In the genomic region with DNA sequence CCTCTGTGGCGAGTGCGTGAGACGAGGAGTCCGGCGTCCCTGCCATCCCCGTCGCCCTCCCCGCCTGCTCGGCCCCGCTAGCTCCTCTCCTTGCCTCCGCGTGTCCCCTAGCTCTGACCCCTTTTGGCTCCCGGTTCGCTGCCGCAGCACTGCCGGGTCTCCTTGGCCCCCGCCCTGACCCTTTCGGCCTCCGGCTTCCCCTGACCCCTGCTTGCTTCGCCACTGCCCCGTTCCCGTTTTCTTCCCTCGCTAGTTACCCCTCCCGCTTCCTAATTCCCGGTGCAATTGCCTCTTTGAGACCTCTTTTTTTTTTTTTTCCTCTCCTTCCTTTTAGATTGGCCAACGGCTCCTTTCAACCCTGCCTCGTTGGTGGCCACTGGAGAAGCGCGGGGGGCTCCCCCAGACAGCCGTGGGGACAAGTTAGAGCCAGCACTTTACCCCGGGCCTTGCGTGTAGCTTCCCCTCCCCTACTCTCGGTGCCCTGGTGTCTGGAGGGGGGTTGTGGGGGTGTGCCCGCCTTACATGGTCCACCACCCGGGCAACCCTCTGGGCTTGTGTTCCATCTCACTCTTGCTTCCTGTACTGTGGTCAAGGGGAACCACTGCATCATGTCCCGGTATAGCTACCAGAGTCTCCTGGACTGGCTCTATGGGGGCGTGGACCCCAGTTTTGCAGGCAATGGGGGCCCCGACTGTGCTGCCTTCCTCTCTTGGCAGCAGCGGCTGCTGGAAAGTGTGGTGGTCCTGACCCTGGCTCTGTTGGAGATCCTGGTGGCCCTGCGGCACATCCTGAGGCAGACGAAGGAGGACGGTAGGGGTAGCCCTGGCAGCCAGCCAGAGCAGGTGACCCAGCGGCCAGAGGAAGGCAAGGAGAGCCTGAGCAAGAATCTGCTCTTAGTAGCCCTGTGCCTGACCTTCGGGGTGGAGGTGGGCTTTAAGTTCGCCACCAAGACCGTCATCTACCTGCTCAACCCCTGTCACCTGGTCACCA, we compare ENCODE assay signal across 8 cellular contexts. TPM values are rescaled to one million over a fixed set of nuclear protein-coding genes. Genes with fewer than 3 reads are reported as not detected.
DNase-seq lines count a peak whose midpoint lies in the region; ATAC-seq and TF ChIP-seq lines count a peak whose summit lies in the region.

No MANE protein-coding gene starts in this region.

- H3K4me3 ChIP-seq in lung = peak overlapping the region; percentile 54
- H3K4me3 ChIP-seq in upper lobe of left lung = peak overlapping the region; percentile 36 to 76 (median 63)

- TF ChIP-seq CTCF in lung (IDR thresholded peaks at IDR 0.05; ENCODE audit: control extremely low read depth, extremely low read depth) (no peak), upper lobe of left lung (IDR thresholded peaks at IDR 0.05) (no peak), GM20000 (IDR thresholded peaks at IDR 0.05; ENCODE audit: extremely low read depth, missing control alignments) (no peak)

- DNase-seq in CD1c-positive myeloid dendritic cell (ENCODE audit: extremely low spot score) (peak; percentile 43), RKO (ENCODE audit: low spot score) (peak; percentile 17), lung (ENCODE audit: low spot score) (no peak), upper lobe of left lung (peak; percentile 28 to 40), NCI-H2196 treated with DMSO at 0.1 percent for 48 hours (lab: John Stamatoyannopoulos, UW; ENCODE audit: unreplicated experiment) (no peak), GM20000 (ENCODE audit: low spot score) (no peak)

- H3K4me1 ChIP-seq in lung (ENCODE audit: control insufficient read depth in 2 of 2, insufficient read depth in 2 of 2, low read length in 2 of 2) = peaks cover 2 to 6% of the 10 kb centered on the region in 2 donors
- H3K4me1 ChIP-seq in upper lobe of left lung = peaks cover 4 to 31% (median 9%) of the 10 kb centered on the region in 4 donors

- H3K27me3 ChIP-seq in lung (ENCODE audit: control insufficient read depth, insufficient read depth) = no peaks in the 10 kb centered on the region
- peaks cover 0 to 7% (median 0%) of the 10 kb centered on the region in 4 donors for H3K27me3 ChIP-seq in upper lobe of left lung

- H3K36me3 ChIP-seq in lung (ENCODE audit: control insufficient read depth in 2 of 2, insufficient read depth in 2 of 2, low read length in 2 of 2) (no peaks in the 10 kb centered on the region), upper lobe of left lung (no peaks in the 10 kb centered on the region)

- peak overlapping the region; percentile 29 for H3K27ac ChIP-seq in cingulate gyrus (ENCODE audit: low read depth, low read length)
- peak overlapping the region; percentile 50 to 66 for H3K27ac ChIP-seq in lung (ENCODE audit: low read depth in 1 of 2, low read length in 1 of 2)
- H3K27ac ChIP-seq in upper lobe of left lung = peak overlapping the region; percentile 84 to 95 (median 90)

- no peak for TF ChIP-seq POLR2A in upper lobe of left lung (IDR thresholded peaks at IDR 0.05)

- no peak for TF ChIP-seq EP300 in upper lobe of left lung (IDR thresholded peaks at IDR 0.05)

- 23 to 36% methylated on average over 21 to 46 of the region's 46 CpGs for WGBS in lung, 2 donors
- WGBS in upper lobe of left lung, 2 donors = 15 to 40% methylated on average over 24 to 46 of the region's 46 CpGs

- peaks cover 0 to 4% of the 10 kb centered on the region in 2 donors for H3K9me3 ChIP-seq in lung (ENCODE audit: control insufficient read depth in 2 of 2, insufficient read depth in 1 of 2, low read length in 1 of 2)
- H3K9me3 ChIP-seq in upper lobe of left lung = peaks cover 0 to 5% (median 0%) of the 10 kb centered on the region in 4 donors

- ATAC-seq in GM21447 (IDR thresholded peaks at IDR 0.05; ENCODE audit: unreplicated experiment) (peak; percentile 22), lung (ENCODE audit: insufficient read depth, low FRiP score) (no peak), upper lobe of left lung (ENCODE audit: low FRiP score in 2 of 2) (peak; percentile 1 to 2)

RNA-seq across cellular contexts. Expression of a gene that starts 0.5 kb away (rescaled TPM):
- total RNA-seq in lung (10 to 100 TPM; 43.5 to 87.0 TPM), upper lobe of left lung (100 to 1,000 TPM in 1 of 6 donors, 10 to 100 TPM in 5; 41.8 to 115 (median 61.8) TPM)
- polyA plus RNA-seq in lung = 10 to 100 TPM; 22.4 to 32.5 TPM

Comparison
In these comparisons a context has a peak if more than half of its experiments do, and no peak if none do; other contexts are left out.
1. DNase-seq: peak in CD1c-positive myeloid dendritic cell (single experiment), RKO (single experiment) and upper lobe of left lung (2 of 2); none in lung (single experiment), NCI-H2196 treated with DMSO at 0.1 percent for 48 hours (single experiment) and GM20000 (single experiment).
2. H3K27ac ChIP-seq: peak in every context shown above with its lines; median percentile 90 in upper lobe of left lung; 58 in lung; 29 in cingulate gyrus.